In the genomic region with DNA sequence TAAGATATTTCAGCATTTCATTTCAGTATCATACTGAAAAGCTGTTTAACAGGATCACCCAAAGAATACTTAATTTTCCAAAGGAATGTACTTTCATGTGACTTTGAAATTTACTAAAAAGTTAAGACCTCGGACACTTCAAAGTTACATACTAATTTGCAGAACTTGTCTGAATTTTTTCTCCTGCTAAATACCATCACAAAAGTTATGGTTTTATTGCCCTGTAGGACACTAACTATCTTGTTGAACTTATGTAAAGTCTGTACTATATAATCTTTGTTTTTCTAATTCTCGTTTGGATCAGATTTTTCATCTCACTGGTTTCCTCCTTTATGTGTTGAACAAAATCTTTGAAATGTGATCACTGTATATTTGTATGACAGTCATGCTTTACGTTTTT, we compare ENCODE assay signal across 1 cellular context.
TF ChIP-seq lines count a peak whose summit lies in the region.

No MANE protein-coding gene starts in this region.

TF ChIP-seq in GM23338, 12 proteins besides CTCF, POLR2A, EP300 and RAD21 (continued from another document):
- TF ChIP-seq, protein P1, sequence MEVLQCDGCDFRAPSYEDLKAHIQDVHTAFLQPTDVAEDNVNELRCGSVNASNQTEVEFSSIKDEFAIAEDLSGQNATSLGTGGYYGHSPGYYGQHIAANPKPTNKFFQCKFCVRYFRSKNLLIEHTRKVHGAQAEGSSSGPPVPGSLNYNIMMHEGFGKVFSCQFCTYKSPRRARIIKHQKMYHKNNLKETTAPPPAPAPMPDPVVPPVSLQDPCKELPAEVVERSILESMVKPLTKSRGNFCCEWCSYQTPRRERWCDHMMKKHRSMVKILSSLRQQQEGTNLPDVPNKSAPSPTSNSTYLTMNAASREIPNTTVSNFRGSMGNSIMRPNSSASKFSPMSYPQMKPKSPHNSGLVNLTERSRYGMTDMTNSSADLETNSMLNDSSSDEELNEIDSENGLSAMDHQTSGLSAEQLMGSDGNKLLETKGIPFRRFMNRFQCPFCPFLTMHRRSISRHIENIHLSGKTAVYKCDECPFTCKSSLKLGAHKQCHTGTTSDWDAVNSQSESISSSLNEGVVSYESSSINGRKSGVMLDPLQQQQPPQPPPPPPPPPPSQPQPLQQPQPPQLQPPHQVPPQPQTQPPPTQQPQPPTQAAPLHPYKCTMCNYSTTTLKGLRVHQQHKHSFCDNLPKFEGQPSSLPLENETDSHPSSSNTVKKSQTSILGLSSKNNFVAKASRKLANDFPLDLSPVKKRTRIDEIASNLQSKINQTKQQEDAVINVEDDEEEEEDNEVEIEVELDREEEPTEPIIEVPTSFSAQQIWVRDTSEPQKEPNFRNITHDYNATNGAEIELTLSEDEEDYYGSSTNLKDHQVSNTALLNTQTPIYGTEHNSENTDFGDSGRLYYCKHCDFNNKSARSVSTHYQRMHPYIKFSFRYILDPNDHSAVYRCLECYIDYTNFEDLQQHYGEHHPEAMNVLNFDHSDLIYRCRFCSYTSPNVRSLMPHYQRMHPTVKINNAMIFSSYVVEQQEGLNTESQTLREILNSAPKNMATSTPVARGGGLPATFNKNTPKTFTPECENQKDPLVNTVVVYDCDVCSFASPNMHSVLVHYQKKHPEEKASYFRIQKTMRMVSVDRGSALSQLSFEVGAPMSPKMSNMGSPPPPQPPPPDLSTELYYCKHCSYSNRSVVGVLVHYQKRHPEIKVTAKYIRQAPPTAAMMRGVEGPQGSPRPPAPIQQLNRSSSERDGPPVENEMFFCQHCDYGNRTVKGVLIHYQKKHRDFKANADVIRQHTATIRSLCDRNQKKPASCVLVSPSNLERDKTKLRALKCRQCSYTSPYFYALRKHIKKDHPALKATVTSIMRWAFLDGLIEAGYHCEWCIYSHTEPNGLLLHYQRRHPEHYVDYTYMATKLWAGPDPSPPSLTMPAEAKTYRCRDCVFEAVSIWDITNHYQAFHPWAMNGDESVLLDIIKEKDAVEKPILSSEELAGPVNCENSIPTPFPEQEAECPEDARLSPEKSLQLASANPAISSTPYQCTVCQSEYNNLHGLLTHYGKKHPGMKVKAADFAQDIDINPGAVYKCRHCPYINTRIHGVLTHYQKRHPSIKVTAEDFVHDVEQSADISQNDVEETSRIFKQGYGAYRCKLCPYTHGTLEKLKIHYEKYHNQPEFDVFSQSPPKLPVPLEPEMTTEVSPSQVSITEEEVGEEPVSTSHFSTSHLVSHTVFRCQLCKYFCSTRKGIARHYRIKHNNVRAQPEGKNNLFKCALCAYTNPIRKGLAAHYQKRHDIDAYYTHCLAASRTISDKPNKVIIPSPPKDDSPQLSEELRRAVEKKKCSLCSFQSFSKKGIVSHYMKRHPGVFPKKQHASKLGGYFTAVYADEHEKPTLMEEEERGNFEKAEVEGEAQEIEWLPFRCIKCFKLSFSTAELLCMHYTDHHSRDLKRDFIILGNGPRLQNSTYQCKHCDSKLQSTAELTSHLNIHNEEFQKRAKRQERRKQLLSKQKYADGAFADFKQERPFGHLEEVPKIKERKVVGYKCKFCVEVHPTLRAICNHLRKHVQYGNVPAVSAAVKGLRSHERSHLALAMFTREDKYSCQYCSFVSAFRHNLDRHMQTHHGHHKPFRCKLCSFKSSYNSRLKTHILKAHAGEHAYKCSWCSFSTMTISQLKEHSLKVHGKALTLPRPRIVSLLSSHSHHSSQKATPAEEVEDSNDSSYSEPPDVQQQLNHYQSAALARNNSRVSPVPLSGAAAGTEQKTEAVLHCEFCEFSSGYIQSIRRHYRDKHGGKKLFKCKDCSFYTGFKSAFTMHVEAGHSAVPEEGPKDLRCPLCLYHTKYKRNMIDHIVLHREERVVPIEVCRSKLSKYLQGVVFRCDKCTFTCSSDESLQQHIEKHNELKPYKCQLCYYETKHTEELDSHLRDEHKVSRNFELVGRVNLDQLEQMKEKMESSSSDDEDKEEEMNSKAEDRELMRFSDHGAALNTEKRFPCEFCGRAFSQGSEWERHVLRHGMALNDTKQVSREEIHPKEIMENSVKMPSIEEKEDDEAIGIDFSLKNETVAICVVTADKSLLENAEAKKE (CRISPR knock-in tag; IDR thresholded peaks at IDR 0.05): no peak
- TF ChIP-seq NANOG (IDR thresholded peaks at IDR 0.05; ENCODE audit: borderline replicate concordance): no peak
- TF ChIP-seq, protein P2, sequence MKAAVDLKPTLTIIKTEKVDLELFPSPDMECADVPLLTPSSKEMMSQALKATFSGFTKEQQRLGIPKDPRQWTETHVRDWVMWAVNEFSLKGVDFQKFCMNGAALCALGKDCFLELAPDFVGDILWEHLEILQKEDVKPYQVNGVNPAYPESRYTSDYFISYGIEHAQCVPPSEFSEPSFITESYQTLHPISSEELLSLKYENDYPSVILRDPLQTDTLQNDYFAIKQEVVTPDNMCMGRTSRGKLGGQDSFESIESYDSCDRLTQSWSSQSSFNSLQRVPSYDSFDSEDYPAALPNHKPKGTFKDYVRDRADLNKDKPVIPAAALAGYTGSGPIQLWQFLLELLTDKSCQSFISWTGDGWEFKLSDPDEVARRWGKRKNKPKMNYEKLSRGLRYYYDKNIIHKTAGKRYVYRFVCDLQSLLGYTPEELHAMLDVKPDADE (IDR thresholded peaks at IDR 0.05): no peak
- TF ChIP-seq CREB1 (CRISPR knock-in tag; IDR thresholded peaks at IDR 0.05; ENCODE audit: low read depth): no peak
- no peak for TF ChIP-seq ZNF114 (CRISPR knock-in tag; IDR thresholded peaks at IDR 0.05)
- no peak for TF ChIP-seq POLR2AphosphoS5 (IDR thresholded peaks at IDR 0.05; ENCODE audit: low read depth)
- TF ChIP-seq JUNB (IDR thresholded peaks at IDR 0.05; ENCODE audit: unreplicated experiment): no peak
- no peak for TF ChIP-seq EZH2 (IDR thresholded peaks at IDR 0.05; ENCODE audit: low read depth, unreplicated experiment)
- TF ChIP-seq STAT1 (IDR thresholded peaks at IDR 0.05; ENCODE audit: unreplicated experiment): no peak
- no peak for TF ChIP-seq REST (IDR thresholded peaks at IDR 0.05; ENCODE audit: unreplicated experiment)
